26 cellular contexts compared by ENCODE assay signal in genomic region chr6:129631070-129631469, GRCh38.
"Had no signal": no experiment of that assay in that cellular context is flagged by ENCODE, and none has a peak within 500 bp of the region (broad histone marks: within the 10 kb centered on the region; RNA-seq: fewer than 3 reads in every experiment).

No MANE protein-coding gene starts in this region.

- H3K4me3 Mint-ChIP-seq: activated CD4-positive, alpha-beta T cell treated with anti-CD3 and anti-CD28 coated beads, Interleukin-2, amount 10 ng/mL, durations not matched to agents 7 days and 5 days; activated naive CD8-positive, alpha-beta T cell; activated naive CD8-positive, alpha-beta T cell treated with anti-CD3 and anti-CD28 coated beads, Interleukin-2, amount 50 U/mL, for 24 hours; activated T-cell treated with anti-CD3 and anti-CD28 coated beads, Interleukin-2, amount 50 U/mL, for 24 hours had no signal

- ATAC-seq: activated naive CD8-positive, alpha-beta T cell treated with anti-CD3 and anti-CD28 coated beads, Interleukin-2, amount 50 U/mL, for 24 hours; Panc1 had no signal

- H3K27ac Mint-ChIP-seq: activated CD4-positive, alpha-beta T cell treated with anti-CD3 and anti-CD28 coated beads, Interleukin-2, amount 10 ng/mL, durations not matched to agents 7 days and 5 days; activated naive CD8-positive, alpha-beta T cell; activated naive CD8-positive, alpha-beta T cell treated with anti-CD3 and anti-CD28 coated beads, Interleukin-2, amount 50 U/mL, for 24 hours; activated T-cell treated with anti-CD3 and anti-CD28 coated beads, Interleukin-2, amount 50 U/mL, for 24 hours; activated T-helper 2 cell treated with anti-CD3 and anti-CD28 coated beads, Interferon-gamma antibody, Interleukin-2, Interleukin-4, amounts not matched to agents 10 μg/mL and 5 μg/mL and 100 μg/mL, durations not matched to agents 14 hours and 24 hours and 36 hours; brain had no signal

- H3K4me1 Mint-ChIP-seq: activated CD4-positive, alpha-beta T cell treated with anti-CD3 and anti-CD28 coated beads, Interleukin-2, amount 10 ng/mL, durations not matched to agents 7 days and 5 days; activated naive CD8-positive, alpha-beta T cell treated with anti-CD3 and anti-CD28 coated beads, Interleukin-2, amount 50 U/mL, for 24 hours had no signal

- H3K27me3 Mint-ChIP-seq: activated CD4-positive, alpha-beta T cell treated with anti-CD3 and anti-CD28 coated beads, Interleukin-2, amount 10 ng/mL, durations not matched to agents 7 days and 5 days; activated naive CD8-positive, alpha-beta T cell; activated naive CD8-positive, alpha-beta T cell treated with anti-CD3 and anti-CD28 coated beads, Interleukin-2, amount 50 U/mL, for 24 hours; activated T-cell treated with anti-CD3 and anti-CD28 coated beads, Interleukin-2, amount 50 U/mL, for 24 hours; brain had no signal

- FAIRE-seq: bronchial epithelial cell, K562 had no signal

- DNase-seq: activated CD4-positive, alpha-beta T cell treated with anti-CD3 and anti-CD28 coated beads, Interleukin-2, amount 10 ng/mL, durations not matched to agents 7 days and 5 days; activated CD4-positive, alpha-beta T cell treated with anti-CD3 and anti-CD28 coated beads, Interleukin-2, amount 50 U/mL, for 48 hours; activated CD4-positive, CD25-positive, alpha-beta regulatory T cell; activated gamma-delta T cell; activated naive CD4-positive, alpha-beta T cell treated with Interleukin-2 at 50 U/mL for 16 hours; activated naive CD8-positive, alpha-beta T cell treated with anti-CD3 and anti-CD28 coated beads, Interleukin-2, amount 50 U/mL, for 24 hours; activated T-cell treated with anti-CD3 and anti-CD28 coated beads, Interleukin-2, amount 50 U/mL, for 24 hours; anterior cingulate cortex; MV-4-11; NCI-H1092; NCI-H1436 treated with DMSO at 0.1 percent for 48 hours; NCI-H1694 treated with DMSO at 0.1 percent for 48 hours; NCI-H2029; NCI-H345; NCI-H524 treated with DMSO at 0.1 percent for 48 hours; SHP77; SJCRH30; T1000; WERI-Rb-1 had no signal

- H3K36me3 ChIP-seq: WERI-Rb-1 had no signal

- H3K36me3 Mint-ChIP-seq: activated naive CD8-positive, alpha-beta T cell had no signal

- H3K9me3 Mint-ChIP-seq: activated CD4-positive, alpha-beta T cell treated with anti-CD3 and anti-CD28 coated beads, Interleukin-2, amount 10 ng/mL, durations not matched to agents 7 days and 5 days; activated naive CD8-positive, alpha-beta T cell treated with anti-CD3 and anti-CD28 coated beads, Interleukin-2, amount 50 U/mL, for 24 hours; activated T-cell treated with anti-CD3 and anti-CD28 coated beads, Interleukin-2, amount 50 U/mL, for 24 hours; activated T-helper 2 cell treated with anti-CD3 and anti-CD28 coated beads, Interferon-gamma antibody, Interleukin-2, Interleukin-4, amounts not matched to agents 10 μg/mL and 5 μg/mL and 100 μg/mL, durations not matched to agents 14 hours and 24 hours and 36 hours; brain had no signal

- H3K27me3 ChIP-seq: SJCRH30 had no signal

- H3K27ac ChIP-seq: SJCRH30, SK-N-MC, WERI-Rb-1 had no signal

- H3K4me3 ChIP-seq: K562, SJCRH30, SK-N-MC had no signal

- H3K4me1 ChIP-seq: SJCRH30 had no signal

- H3K9me3 ChIP-seq: SJCRH30 had no signal
